11 cellular contexts compared by ENCODE assay signal in the genomic region with DNA sequence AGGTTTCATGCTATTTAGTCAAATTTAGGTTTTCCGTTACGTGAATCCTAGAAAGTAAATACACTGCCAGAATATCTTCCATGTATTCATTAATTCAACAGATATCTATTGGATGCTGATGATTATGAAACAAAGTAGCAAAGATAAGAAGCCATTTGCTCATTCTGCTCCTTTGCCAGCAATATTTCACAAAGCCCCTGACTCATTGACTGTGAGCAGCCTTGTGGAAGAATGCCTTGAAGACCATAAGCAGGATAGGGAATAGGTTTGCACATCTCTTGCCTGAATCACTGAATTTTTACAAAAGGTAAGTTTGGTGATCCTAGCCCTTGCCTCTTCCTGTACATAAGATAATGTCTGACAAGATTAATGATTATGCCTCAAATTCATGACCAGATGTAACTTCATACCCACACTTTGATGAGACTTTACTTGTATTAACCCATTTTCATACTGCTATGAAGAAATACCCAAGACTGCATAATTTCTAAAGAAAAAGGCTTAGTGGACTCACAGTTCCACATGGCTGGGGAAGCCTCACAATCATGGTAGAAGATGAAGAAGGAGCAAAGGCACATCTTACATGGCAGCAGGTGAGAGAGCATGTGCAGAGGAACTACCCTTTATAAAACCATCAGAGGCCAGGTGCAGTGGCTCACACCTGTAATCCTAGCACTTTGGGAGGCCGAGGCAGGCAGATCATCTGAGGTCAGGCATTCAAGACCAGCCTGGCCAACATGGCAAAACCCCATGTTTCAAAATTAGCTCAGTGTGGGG. TPM values are rescaled to one million over a fixed set of nuclear protein-coding genes. Genes with fewer than 3 reads are reported as not detected.
A peak's percentile ranks its signal among the peaks of the same experiment; 100 is the strongest.
DNase-seq lines count a peak whose midpoint lies in the region; ATAC-seq and TF ChIP-seq lines count a peak whose summit lies in the region.
"Had no signal": no experiment of that assay in that cellular context is flagged by ENCODE, and none has a peak within 500 bp of the region (broad histone marks: within the 10 kb centered on the region; RNA-seq: fewer than 3 reads in every experiment).

No MANE protein-coding gene starts in this region.

- H3K27ac Mint-ChIP-seq in activated naive CD8-positive, alpha-beta T cell treated with anti-CD3 and anti-CD28 coated beads, Interleukin-2, amount 50 U/mL, for 24 hours, result no peak overlapping the region

- H3K27me3 Mint-ChIP-seq in activated naive CD8-positive, alpha-beta T cell treated with anti-CD3 and anti-CD28 coated beads, Interleukin-2, amount 50 U/mL, for 24 hours, result no peaks in the 10 kb centered on the region

- no peaks in the 10 kb centered on the region for H3K36me3 ChIP-seq in GM23248 (ENCODE audit: low read depth)

- in situ Hi-C loops in GM23248 (cut with MboI), result no loop called here

- peaks cover 7% of the 10 kb centered on the region; the same call in 1 of the 2 replicates for H3F3A ChIP-seq in GM23248 (ENCODE audit: insufficient read depth)

- no peak for TF ChIP-seq CTCF in AG09309 (IDR thresholded peaks at IDR 0.05; ENCODE audit: control insufficient read depth, insufficient read depth, low read depth, low read length, missing control alignments)

- peak overlapping the region; percentile 54 for H3K4me3 Mint-ChIP-seq in activated naive CD8-positive, alpha-beta T cell treated with anti-CD3 and anti-CD28 coated beads, Interleukin-2, amount 50 U/mL, for 24 hours

- DNase-seq in AG09309 (ENCODE audit: low read depth) (peak; percentile 55), GM23248 (peak; percentile 67), iris pigment epithelial cell (ENCODE audit: low read depth) (peak; percentile 90), SKM-1 (lab: John Stamatoyannopoulos, UW; ENCODE audit: unreplicated experiment) (no peak), NCI-H526 treated with DMSO at 0.1 percent for 48 hours (lab: John Stamatoyannopoulos, UW) (no peak)
- no peak for DNase-seq in activated naive CD8-positive, alpha-beta T cell treated with anti-CD3 and anti-CD28 coated beads, Interleukin-2, amount 50 U/mL, for 24 hours
- DNase-seq: DMS 273 treated with DMSO at 0.1 percent for 48 hours, KG1, posterior cingulate gyrus had no signal

- H3K27ac ChIP-seq in GM23248, result no peak overlapping the region

- peaks cover 17% of the 10 kb centered on the region for H3K36me3 Mint-ChIP-seq in activated naive CD8-positive, alpha-beta T cell treated with anti-CD3 and anti-CD28 coated beads, Interleukin-2, amount 50 U/mL, for 24 hours (ENCODE audit: low read depth)

- H4K20me1 ChIP-seq in GM23248 (ENCODE audit: insufficient read depth), result no peaks in the 10 kb centered on the region

- H3K9me3 ChIP-seq in GM23248 (ENCODE audit: low read depth), result no peaks in the 10 kb centered on the region

- peaks cover 26% of the 10 kb centered on the region for H3K4me1 Mint-ChIP-seq in activated naive CD8-positive, alpha-beta T cell treated with anti-CD3 and anti-CD28 coated beads, Interleukin-2, amount 50 U/mL, for 24 hours

- peaks cover 18% of the 10 kb centered on the region for H3K4me1 ChIP-seq in GM23248 (ENCODE audit: insufficient read depth)

- no peaks in the 10 kb centered on the region for H3K9me3 Mint-ChIP-seq in activated naive CD8-positive, alpha-beta T cell treated with anti-CD3 and anti-CD28 coated beads, Interleukin-2, amount 50 U/mL, for 24 hours

- H3K79me2 ChIP-seq in GM23248 (ENCODE audit: insufficient read depth), result peaks cover 22% of the 10 kb centered on the region

- 58 to 63% methylated on average over 3 of the region's 3 CpGs for WGBS in GM23248 (ENCODE audit: low coverage in 1 of 2, low lambda C conversion rate in 2 of 2, missing lambda C conversion rate in 2 of 2), 2 experiments

- no peak overlapping the region for H3K9ac ChIP-seq in GM23248

- peak overlapping the region; percentile 92 for H3K4me2 ChIP-seq in GM23248 (ENCODE audit: unreplicated experiment)

- no peak for ATAC-seq in activated naive CD8-positive, alpha-beta T cell treated with anti-CD3 and anti-CD28 coated beads, Interleukin-2, amount 50 U/mL, for 24 hours
- ATAC-seq in HG03565 (IDR thresholded peaks at IDR 0.05; ENCODE audit: unreplicated experiment) (no peak), GM18520 (IDR thresholded peaks at IDR 0.05; ENCODE audit: unreplicated experiment) (no peak)

- H2AFZ ChIP-seq in GM23248, result no peak overlapping the region

- H3K4me3 ChIP-seq in AG09309 (ENCODE audit: control insufficient read depth, low read depth, low read length) (no peak overlapping the region), GM23248 (peak overlapping the region; percentile 85)

- no peaks in the 10 kb centered on the region for H3K27me3 ChIP-seq in GM23248 (replicated peaks; ENCODE audit: insufficient read depth)

- H3K9me2 ChIP-seq in GM23248 (ENCODE audit: insufficient read depth), result no peaks in the 10 kb centered on the region

RNA-seq across cellular contexts. Expression of gene PIGK, which starts 1.6 kb away (rescaled TPM):
- total RNA-seq in GM23248 (2014; rRNA removed; shearing (Covaris generic)), result 55.3 and 60.0 TPM in 2 replicates
- 79.2 and 79.8 TPM in 2 replicates for polyA plus RNA-seq in GM23248 (2016; fragmentation: Nextera tagmentation; extraction: Ambion mirVana)

Comparison
In these comparisons a context has a peak if more than half of its experiments do, and no peak if none do; other contexts are left out.
1. DNase-seq: peak in AG09309 (single experiment), GM23248 (single experiment) and iris pigment epithelial cell (single experiment); none in activated naive CD8-positive, alpha-beta T cell treated with anti-CD3 and anti-CD28 coated beads, Interleukin-2, amount 50 U/mL, for 24 hours (single experiment), SKM-1 (single experiment) and NCI-H526 treated with DMSO at 0.1 percent for 48 hours (single experiment).